Comparison of ENCODE assay signal across 8 cellular contexts in the genomic region with DNA sequence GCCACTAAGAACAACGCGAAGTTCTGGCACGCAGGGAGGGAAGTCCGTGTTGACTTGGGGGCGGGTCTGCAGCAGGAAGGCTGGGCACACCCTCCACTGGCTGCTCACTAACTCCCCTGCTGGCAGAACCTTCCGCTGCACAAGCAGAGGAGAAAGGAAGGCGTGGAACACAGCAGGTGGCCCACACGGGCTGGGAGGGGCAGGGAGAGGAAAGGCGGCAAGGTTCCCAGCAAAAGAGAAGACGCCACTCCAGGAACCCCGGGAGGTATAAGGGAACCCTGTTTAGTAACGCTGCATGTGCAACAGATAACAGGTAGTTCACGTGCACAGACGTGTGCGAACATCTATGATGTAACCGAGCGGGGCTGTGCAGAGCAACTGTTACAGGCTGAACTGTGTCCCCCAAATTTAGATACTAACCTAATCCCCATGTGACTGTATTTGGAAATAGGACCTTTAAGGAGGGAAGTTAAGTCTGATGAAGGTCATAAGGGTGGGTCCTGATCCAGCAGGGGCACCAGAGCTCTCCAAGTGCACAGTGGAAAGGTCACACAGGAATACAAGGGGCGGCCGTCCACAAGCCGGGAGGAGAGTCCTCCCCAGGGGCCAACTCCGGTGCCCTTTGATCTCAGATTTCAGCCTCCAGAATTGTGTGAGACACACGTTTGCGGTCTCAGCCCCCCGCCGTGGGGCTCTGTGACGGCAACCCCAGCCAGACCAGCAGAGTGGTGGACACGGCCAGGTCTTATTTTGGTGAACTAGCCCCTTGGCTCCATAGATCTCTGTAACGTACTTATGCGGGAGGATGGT.
DNase-seq lines count a peak whose midpoint lies in the region; ATAC-seq and TF ChIP-seq lines count a peak whose summit lies in the region.
"Not testable (repeated sequence)": the region's sequence is repeated elsewhere in the genome, so short reads cannot be mapped to it uniquely, and the experiment has no call there.

No MANE protein-coding gene starts in this region.

- DNase-seq in COR-L47 (lab: John Stamatoyannopoulos, UW), result peak; percentile 30
- peak; percentile 64 to 86 (median 79) for DNase-seq in NCI-H1417 (lab: John Stamatoyannopoulos, UW)
- peak in 2 of 3 donors; percentile 58 to 65 for DNase-seq in Peyer's patch
- DNase-seq in activated T-cell treated with anti-CD3 and anti-CD28 coated beads, Interleukin-2, amount 50 U/mL, for 24 hours, result peak; percentile 43
- DNase-seq in dermis blood vessel endothelial cell, result peak; percentile 16
- DNase-seq in right cardiac atrium, result peak in 1 of 3 donors; percentile 46
- DNase-seq in stimulated activated naive CD8-positive, alpha-beta T cell treated with anti-CD3 and anti-CD28 coated beads, Interleukin-15, amount 100 ng/mL, for 72 hours, result not testable (repeated sequence)

- TF ChIP-seq CTCF in Peyer's patch (IDR thresholded peaks at IDR 0.05), result peak in 4 of 6 experiments; percentile 15 to 67 (median 61)
- TF ChIP-seq CTCF in nephron (IDR thresholded peaks at IDR 0.05; ENCODE audit: unreplicated experiment in 3 of 3), result peak; percentile 29 to 52 (median 33)

- ATAC-seq in right cardiac atrium, result peak; percentile 85
- ATAC-seq in stimulated activated naive CD8-positive, alpha-beta T cell treated with anti-CD3 and anti-CD28 coated beads, Interleukin-15, amount 100 ng/mL, for 72 hours, result peak; percentile 88

- H3K4me1 Mint-ChIP-seq in activated T-cell treated with anti-CD3 and anti-CD28 coated beads, Interleukin-2, amount 50 U/mL, for 24 hours (ENCODE audit: low read depth), result peaks cover 14% of the 10 kb centered on the region
- H3K4me1 Mint-ChIP-seq in nephron, result not testable (repeated sequence)
- H3K4me1 Mint-ChIP-seq in stimulated activated naive CD8-positive, alpha-beta T cell treated with anti-CD3 and anti-CD28 coated beads, Interleukin-15, amount 100 ng/mL, for 72 hours, result peaks cover 20% of the 10 kb centered on the region

- intact Hi-C loops in right cardiac atrium (cut with DNase I), result not testable (repeated sequence)

- peaks cover 34% of the 10 kb centered on the region for H3K36me3 Mint-ChIP-seq in activated T-cell treated with anti-CD3 and anti-CD28 coated beads, Interleukin-2, amount 50 U/mL, for 24 hours (ENCODE audit: low read depth)
- not testable (repeated sequence) for H3K36me3 Mint-ChIP-seq in nephron (ENCODE audit: low read depth)

- H3K36me3 ChIP-seq in Peyer's patch, result not testable (repeated sequence)

- not testable (repeated sequence) for H3K4me1 ChIP-seq in Peyer's patch; right cardiac atrium (ENCODE audit: control insufficient read depth, insufficient read depth, low read length)

- H3K27me3 ChIP-seq in Peyer's patch; right cardiac atrium (ENCODE audit: control insufficient read depth, insufficient read depth): not testable (repeated sequence)

- H3K4me3 ChIP-seq in Peyer's patch; right cardiac atrium (ENCODE audit: low read length): not testable (repeated sequence)

- not testable (repeated sequence) for H3K9me3 Mint-ChIP-seq in activated T-cell treated with anti-CD3 and anti-CD28 coated beads, Interleukin-2, amount 50 U/mL, for 24 hours; nephron
- peaks cover 10 to 19% of the 10 kb centered on the region in 2 donors for H3K9me3 Mint-ChIP-seq in stimulated activated naive CD8-positive, alpha-beta T cell treated with anti-CD3 and anti-CD28 coated beads, Interleukin-15, amount 100 ng/mL, for 72 hours

- WGBS in right cardiac atrium, result 54% methylated on average over 29 of the region's 29 CpGs

- peak overlapping the region; percentile 26 for H3K27ac Mint-ChIP-seq in activated T-cell treated with anti-CD3 and anti-CD28 coated beads, Interleukin-2, amount 50 U/mL, for 24 hours
- not testable (repeated sequence) for H3K27ac Mint-ChIP-seq in nephron
- peak overlapping the region in 1 of 2 donors; percentile 83 for H3K27ac Mint-ChIP-seq in stimulated activated naive CD8-positive, alpha-beta T cell treated with anti-CD3 and anti-CD28 coated beads, Interleukin-15, amount 100 ng/mL, for 72 hours

- H3K27ac ChIP-seq in Peyer's patch; right cardiac atrium (ENCODE audit: low read length): not testable (repeated sequence)

- H3K4me3 Mint-ChIP-seq in activated T-cell treated with anti-CD3 and anti-CD28 coated beads, Interleukin-2, amount 50 U/mL, for 24 hours; stimulated activated naive CD8-positive, alpha-beta T cell treated with anti-CD3 and anti-CD28 coated beads, Interleukin-15, amount 100 ng/mL, for 72 hours: not testable (repeated sequence)
- H3K4me3 Mint-ChIP-seq in nephron, result peak overlapping the region in 1 of 3 experiments; percentile 2

- not testable (repeated sequence) for H3K9me3 ChIP-seq in Peyer's patch; right cardiac atrium (ENCODE audit: control insufficient read depth, low read length)

- not testable (repeated sequence) for TF ChIP-seq POLR2A in Peyer's patch (IDR thresholded peaks at IDR 0.05)

- not testable (repeated sequence) for H3K27me3 Mint-ChIP-seq in activated T-cell treated with anti-CD3 and anti-CD28 coated beads, Interleukin-2, amount 50 U/mL, for 24 hours; nephron (ENCODE audit: low read depth); stimulated activated naive CD8-positive, alpha-beta T cell treated with anti-CD3 and anti-CD28 coated beads, Interleukin-15, amount 100 ng/mL, for 72 hours
